7 cellular contexts compared by ENCODE assay signal in the genomic region with DNA sequence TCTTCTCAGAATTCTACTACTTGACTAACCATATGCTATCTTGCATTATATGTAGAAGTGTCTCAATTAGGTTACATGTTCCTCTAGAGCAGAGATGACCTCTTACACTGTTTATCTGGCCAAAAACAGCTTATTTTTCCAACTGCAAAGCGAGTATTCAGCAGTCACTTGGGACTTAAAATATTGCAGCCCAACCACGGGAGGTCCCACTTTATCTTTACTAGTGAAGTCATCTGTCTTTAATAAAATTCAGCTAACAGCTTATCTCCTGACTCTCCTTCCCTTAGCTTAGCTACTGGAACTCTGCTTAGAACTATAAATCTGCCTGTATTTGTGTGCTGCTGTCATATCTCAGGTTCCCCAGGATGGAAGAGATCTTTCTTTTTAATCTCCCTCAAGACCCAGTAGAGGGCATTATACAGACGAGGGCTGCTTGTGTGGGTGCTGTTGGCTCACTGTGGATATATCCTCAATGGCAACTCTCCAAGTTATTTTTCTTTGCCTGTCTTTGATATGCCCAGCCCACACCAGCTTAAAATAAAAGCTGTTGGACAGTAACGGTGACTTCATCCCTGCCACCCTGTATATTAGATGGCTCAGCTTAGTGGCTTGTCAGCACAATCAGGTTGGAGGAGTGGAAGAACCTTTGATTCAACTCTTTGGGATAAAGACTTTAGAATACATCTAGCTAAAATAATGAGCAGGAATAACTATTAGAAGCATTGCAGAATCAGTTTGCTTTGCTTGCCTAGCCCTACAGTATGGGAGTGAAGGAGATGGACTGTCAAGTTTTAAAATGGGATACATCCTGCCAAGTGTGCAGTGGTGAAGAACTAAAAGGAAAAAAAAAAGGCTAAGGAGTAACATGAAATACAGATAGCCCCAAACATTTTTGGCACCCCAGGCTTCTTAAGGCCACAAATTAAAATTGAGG. TPM values are rescaled to one million over a fixed set of nuclear protein-coding genes. Genes with fewer than 3 reads are reported as not detected.
A peak's percentile ranks its signal among the peaks of the same experiment; 100 is the strongest.
DNase-seq lines count a peak whose midpoint lies in the region; ATAC-seq, FAIRE-seq and TF ChIP-seq lines count a peak whose summit lies in the region.

No MANE protein-coding gene starts in this region.

- H3K36me3 ChIP-seq in thoracic aorta = peaks cover 21% of the 10 kb centered on the region

- H3K9me3 ChIP-seq in thoracic aorta = no peaks in the 10 kb centered on the region

- TF ChIP-seq CTCF in NB4 (IDR thresholded peaks at IDR 0.05; ENCODE audit: low read depth, low read length) = peak; percentile 12
- peak; percentile 47 for TF ChIP-seq CTCF in astrocyte of the cerebellum (IDR thresholded peaks at IDR 0.05; ENCODE audit: low read depth, low read length, missing control alignments)
- TF ChIP-seq CTCF in thoracic aorta (IDR thresholded peaks at IDR 0.05) = peak; percentile 8

- no peak for TF ChIP-seq POLR2A in NB4 (IDR thresholded peaks at IDR 0.05; ENCODE audit: extremely low read depth, insufficient read length)

- no peak for ATAC-seq in thoracic aorta (ENCODE audit: insufficient number of reproducible peaks, low FRiP score, low read depth)

- FAIRE-seq in urothelium cell line (lab: Jason Lieb, UNC) = no peak

- H3K4me3 ChIP-seq in NB4 (ENCODE audit: low read depth, low read length) (no peak overlapping the region), astrocyte of the cerebellum (ENCODE audit: low read depth, low read length) (no peak overlapping the region), thoracic aorta (no peak overlapping the region)

- in situ Hi-C loops in astrocyte of the cerebellum (cut with HindIII; ENCODE audit: low sequenced_read_pairs) = no loop called here

- H3K27me3 ChIP-seq in layer of hippocampus (ENCODE audit: control insufficient read depth, insufficient read depth, low read length) = no peaks in the 10 kb centered on the region
- H3K27me3 ChIP-seq in thoracic aorta (replicated peaks; ENCODE audit: insufficient read depth) = no peaks in the 10 kb centered on the region

- H3K4me1 ChIP-seq in thoracic aorta (ENCODE audit: control insufficient read depth in 1 of 2, low read depth in 2 of 2) = peaks cover 26 to 34% of the 10 kb centered on the region in 2 donors

- H3K27ac ChIP-seq in layer of hippocampus (ENCODE audit: low read depth, low read length) = peak overlapping the region; percentile 38
- H3K27ac ChIP-seq in thoracic aorta = peak overlapping the region; percentile 56 to 62

- DNase-seq in ELR (ENCODE audit: low read depth) (peak; percentile 87), NB4 (ENCODE audit: low read depth) (peak; percentile 25), astrocyte of the cerebellum (ENCODE audit: low read depth) (peak; percentile 22), thoracic aorta (ENCODE audit: low spot score) (no peak), urothelium cell line (ENCODE audit: low spot score) (no peak), activated gamma-delta T cell treated with Interleukin-2 at 50 U/mL for 16 hours (no peak)

RNA-seq across cellular contexts. Expression of a gene that starts 9.6 kb away (rescaled TPM):
- 10 to 100 TPM; 85.7 to 94.5 TPM for total RNA-seq in thoracic aorta

RNA-seq across cellular contexts. Expression of a gene that starts 40.4 kb away (rescaled TPM):
- 100 to 1,000 TPM; 588 to 607 TPM for total RNA-seq in thoracic aorta

Comparison
In these comparisons a context has a peak if more than half of its experiments do, and no peak if none do; other contexts are left out.
1. DNase-seq: peak in ELR (single experiment), NB4 (single experiment) and astrocyte of the cerebellum (single experiment); none in thoracic aorta (single experiment), urothelium cell line (single experiment) and activated gamma-delta T cell treated with Interleukin-2 at 50 U/mL for 16 hours (single experiment).
2. Peak in every context shown above with its lines, with median percentiles within 50 percentile points of each other: CTCF ChIP-seq.